Comparison of ENCODE assay signal across 1 cellular context in the genomic region with DNA sequence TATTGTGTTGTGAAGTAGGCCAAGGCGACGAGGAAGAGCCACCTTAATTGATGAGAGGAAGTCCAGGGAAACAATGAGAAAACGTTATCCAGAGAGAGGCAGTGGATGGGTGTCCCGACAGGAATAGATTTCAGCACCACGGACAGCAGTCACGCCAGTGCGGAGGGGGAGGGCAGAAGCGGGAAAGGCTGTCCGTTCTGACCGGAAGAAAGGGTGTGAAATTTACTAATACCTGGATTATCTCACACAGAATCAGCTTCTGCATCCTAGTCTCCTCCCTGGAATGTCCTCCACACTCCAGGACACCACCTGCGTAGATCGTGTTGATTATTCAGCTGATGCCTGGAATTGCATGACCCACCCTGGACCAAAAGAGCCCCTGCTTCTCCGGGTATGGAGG.
TF ChIP-seq lines count a peak whose summit lies in the region.

No MANE protein-coding gene starts in this region.

TF ChIP-seq in K562, 482 proteins besides CTCF, POLR2A, EP300 and RAD21 (continues in another document):
- TF ChIP-seq, protein P1, sequence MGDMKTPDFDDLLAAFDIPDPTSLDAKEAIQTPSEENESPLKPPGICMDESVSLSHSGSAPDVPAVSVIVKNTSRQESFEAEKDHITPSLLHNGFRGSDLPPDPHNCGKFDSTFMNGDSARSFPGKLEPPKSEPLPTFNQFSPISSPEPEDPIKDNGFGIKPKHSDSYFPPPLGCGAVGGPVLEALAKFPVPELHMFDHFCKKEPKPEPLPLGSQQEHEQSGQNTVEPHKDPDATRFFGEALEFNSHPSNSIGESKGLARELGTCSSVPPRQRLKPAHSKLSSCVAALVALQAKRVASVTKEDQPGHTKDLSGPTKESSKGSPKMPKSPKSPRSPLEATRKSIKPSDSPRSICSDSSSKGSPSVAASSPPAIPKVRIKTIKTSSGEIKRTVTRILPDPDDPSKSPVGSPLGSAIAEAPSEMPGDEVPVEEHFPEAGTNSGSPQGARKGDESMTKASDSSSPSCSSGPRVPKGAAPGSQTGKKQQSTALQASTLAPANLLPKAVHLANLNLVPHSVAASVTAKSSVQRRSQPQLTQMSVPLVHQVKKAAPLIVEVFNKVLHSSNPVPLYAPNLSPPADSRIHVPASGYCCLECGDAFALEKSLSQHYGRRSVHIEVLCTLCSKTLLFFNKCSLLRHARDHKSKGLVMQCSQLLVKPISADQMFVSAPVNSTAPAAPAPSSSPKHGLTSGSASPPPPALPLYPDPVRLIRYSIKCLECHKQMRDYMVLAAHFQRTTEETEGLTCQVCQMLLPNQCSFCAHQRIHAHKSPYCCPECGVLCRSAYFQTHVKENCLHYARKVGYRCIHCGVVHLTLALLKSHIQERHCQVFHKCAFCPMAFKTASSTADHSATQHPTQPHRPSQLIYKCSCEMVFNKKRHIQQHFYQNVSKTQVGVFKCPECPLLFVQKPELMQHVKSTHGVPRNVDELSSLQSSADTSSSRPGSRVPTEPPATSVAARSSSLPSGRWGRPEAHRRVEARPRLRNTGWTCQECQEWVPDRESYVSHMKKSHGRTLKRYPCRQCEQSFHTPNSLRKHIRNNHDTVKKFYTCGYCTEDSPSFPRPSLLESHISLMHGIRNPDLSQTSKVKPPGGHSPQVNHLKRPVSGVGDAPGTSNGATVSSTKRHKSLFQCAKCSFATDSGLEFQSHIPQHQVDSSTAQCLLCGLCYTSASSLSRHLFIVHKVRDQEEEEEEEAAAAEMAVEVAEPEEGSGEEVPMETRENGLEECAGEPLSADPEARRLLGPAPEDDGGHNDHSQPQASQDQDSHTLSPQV (IDR thresholded peaks at IDR 0.05), result no peak
- TF ChIP-seq CXXC5 (CRISPR knock-in tag; IDR thresholded peaks at IDR 0.05) (peak; percentile 75), CREM (IDR thresholded peaks at IDR 0.05; ENCODE audit: low read depth) (peak; percentile 68), COPS2 (conservative IDR thresholded peaks at IDR 0.05) (no peak), TEAD1 (CRISPR knock-in tag; IDR thresholded peaks at IDR 0.05) (peak in 1 of 2 experiments; percentile 74; a peak in 1 of 4 replicates), SMARCC2 (IDR thresholded peaks at IDR 0.05; ENCODE audit: low read depth) (no peak), JUN (IDR thresholded peaks at IDR 0.05; ENCODE audit: borderline replicate concordance, low read depth, low read length) (no peak), JUN (CRISPR knock-in tag; IDR thresholded peaks at IDR 0.05; ENCODE audit: borderline replicate concordance) (0 out of 2 replicates have a peak, but pooled peaks have one; percentile 67), ZNF12 (CRISPR knock-in tag; IDR thresholded peaks at IDR 0.05) (no peak), CREBBP (IDR thresholded peaks at IDR 0.05; ENCODE audit: low read depth, low read length) (no peak), ZNF263 (CRISPR knock-in tag; IDR thresholded peaks at IDR 0.05; ENCODE audit: borderline replicate concordance) (0 out of 2 replicates have a peak, but pooled peaks have one; percentile 29), ZNF232 (CRISPR knock-in tag; IDR thresholded peaks at IDR 0.05) (peak; percentile 65; the same call in 1 of the 2 replicates), NCOA1 (IDR thresholded peaks at IDR 0.05; ENCODE audit: low read depth) (0 out of 2 replicates have a peak, but pooled peaks have one; percentile 48), DIDO1 (tag; IDR thresholded peaks at IDR 0.05; ENCODE audit: low read depth) (no peak), PHB (CRISPR knock-in tag; IDR thresholded peaks at IDR 0.05) (no peak)
- TF ChIP-seq, protein P2, sequence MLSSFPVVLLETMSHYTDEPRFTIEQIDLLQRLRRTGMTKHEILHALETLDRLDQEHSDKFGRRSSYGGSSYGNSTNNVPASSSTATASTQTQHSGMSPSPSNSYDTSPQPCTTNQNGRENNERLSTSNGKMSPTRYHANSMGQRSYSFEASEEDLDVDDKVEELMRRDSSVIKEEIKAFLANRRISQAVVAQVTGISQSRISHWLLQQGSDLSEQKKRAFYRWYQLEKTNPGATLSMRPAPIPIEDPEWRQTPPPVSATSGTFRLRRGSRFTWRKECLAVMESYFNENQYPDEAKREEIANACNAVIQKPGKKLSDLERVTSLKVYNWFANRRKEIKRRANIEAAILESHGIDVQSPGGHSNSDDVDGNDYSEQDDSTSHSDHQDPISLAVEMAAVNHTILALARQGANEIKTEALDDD (IDR thresholded peaks at IDR 0.05), result no peak
- TF ChIP-seq, protein P3, sequence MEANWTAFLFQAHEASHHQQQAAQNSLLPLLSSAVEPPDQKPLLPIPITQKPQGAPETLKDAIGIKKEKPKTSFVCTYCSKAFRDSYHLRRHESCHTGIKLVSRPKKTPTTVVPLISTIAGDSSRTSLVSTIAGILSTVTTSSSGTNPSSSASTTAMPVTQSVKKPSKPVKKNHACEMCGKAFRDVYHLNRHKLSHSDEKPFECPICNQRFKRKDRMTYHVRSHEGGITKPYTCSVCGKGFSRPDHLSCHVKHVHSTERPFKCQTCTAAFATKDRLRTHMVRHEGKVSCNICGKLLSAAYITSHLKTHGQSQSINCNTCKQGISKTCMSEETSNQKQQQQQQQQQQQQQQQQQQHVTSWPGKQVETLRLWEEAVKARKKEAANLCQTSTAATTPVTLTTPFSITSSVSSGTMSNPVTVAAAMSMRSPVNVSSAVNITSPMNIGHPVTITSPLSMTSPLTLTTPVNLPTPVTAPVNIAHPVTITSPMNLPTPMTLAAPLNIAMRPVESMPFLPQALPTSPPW (CRISPR knock-in tag; IDR thresholded peaks at IDR 0.05), result peak; percentile 68
- TF ChIP-seq, protein P4, sequence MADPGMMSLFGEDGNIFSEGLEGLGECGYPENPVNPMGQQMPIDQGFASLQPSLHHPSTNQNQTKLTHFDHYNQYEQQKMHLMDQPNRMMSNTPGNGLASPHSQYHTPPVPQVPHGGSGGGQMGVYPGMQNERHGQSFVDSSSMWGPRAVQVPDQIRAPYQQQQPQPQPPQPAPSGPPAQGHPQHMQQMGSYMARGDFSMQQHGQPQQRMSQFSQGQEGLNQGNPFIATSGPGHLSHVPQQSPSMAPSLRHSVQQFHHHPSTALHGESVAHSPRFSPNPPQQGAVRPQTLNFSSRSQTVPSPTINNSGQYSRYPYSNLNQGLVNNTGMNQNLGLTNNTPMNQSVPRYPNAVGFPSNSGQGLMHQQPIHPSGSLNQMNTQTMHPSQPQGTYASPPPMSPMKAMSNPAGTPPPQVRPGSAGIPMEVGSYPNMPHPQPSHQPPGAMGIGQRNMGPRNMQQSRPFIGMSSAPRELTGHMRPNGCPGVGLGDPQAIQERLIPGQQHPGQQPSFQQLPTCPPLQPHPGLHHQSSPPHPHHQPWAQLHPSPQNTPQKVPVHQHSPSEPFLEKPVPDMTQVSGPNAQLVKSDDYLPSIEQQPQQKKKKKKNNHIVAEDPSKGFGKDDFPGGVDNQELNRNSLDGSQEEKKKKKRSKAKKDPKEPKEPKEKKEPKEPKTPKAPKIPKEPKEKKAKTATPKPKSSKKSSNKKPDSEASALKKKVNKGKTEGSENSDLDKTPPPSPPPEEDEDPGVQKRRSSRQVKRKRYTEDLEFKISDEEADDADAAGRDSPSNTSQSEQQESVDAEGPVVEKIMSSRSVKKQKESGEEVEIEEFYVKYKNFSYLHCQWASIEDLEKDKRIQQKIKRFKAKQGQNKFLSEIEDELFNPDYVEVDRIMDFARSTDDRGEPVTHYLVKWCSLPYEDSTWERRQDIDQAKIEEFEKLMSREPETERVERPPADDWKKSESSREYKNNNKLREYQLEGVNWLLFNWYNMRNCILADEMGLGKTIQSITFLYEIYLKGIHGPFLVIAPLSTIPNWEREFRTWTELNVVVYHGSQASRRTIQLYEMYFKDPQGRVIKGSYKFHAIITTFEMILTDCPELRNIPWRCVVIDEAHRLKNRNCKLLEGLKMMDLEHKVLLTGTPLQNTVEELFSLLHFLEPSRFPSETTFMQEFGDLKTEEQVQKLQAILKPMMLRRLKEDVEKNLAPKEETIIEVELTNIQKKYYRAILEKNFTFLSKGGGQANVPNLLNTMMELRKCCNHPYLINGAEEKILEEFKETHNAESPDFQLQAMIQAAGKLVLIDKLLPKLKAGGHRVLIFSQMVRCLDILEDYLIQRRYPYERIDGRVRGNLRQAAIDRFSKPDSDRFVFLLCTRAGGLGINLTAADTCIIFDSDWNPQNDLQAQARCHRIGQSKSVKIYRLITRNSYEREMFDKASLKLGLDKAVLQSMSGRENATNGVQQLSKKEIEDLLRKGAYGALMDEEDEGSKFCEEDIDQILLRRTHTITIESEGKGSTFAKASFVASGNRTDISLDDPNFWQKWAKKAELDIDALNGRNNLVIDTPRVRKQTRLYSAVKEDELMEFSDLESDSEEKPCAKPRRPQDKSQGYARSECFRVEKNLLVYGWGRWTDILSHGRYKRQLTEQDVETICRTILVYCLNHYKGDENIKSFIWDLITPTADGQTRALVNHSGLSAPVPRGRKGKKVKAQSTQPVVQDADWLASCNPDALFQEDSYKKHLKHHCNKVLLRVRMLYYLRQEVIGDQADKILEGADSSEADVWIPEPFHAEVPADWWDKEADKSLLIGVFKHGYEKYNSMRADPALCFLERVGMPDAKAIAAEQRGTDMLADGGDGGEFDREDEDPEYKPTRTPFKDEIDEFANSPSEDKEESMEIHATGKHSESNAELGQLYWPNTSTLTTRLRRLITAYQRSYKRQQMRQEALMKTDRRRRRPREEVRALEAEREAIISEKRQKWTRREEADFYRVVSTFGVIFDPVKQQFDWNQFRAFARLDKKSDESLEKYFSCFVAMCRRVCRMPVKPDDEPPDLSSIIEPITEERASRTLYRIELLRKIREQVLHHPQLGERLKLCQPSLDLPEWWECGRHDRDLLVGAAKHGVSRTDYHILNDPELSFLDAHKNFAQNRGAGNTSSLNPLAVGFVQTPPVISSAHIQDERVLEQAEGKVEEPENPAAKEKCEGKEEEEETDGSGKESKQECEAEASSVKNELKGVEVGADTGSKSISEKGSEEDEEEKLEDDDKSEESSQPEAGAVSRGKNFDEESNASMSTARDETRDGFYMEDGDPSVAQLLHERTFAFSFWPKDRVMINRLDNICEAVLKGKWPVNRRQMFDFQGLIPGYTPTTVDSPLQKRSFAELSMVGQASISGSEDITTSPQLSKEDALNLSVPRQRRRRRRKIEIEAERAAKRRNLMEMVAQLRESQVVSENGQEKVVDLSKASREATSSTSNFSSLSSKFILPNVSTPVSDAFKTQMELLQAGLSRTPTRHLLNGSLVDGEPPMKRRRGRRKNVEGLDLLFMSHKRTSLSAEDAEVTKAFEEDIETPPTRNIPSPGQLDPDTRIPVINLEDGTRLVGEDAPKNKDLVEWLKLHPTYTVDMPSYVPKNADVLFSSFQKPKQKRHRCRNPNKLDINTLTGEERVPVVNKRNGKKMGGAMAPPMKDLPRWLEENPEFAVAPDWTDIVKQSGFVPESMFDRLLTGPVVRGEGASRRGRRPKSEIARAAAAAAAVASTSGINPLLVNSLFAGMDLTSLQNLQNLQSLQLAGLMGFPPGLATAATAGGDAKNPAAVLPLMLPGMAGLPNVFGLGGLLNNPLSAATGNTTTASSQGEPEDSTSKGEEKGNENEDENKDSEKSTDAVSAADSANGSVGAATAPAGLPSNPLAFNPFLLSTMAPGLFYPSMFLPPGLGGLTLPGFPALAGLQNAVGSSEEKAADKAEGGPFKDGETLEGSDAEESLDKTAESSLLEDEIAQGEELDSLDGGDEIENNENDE (IDR thresholded peaks at IDR 0.05; ENCODE audit: low read depth, low read length), result no peak
- TF ChIP-seq, protein P5, sequence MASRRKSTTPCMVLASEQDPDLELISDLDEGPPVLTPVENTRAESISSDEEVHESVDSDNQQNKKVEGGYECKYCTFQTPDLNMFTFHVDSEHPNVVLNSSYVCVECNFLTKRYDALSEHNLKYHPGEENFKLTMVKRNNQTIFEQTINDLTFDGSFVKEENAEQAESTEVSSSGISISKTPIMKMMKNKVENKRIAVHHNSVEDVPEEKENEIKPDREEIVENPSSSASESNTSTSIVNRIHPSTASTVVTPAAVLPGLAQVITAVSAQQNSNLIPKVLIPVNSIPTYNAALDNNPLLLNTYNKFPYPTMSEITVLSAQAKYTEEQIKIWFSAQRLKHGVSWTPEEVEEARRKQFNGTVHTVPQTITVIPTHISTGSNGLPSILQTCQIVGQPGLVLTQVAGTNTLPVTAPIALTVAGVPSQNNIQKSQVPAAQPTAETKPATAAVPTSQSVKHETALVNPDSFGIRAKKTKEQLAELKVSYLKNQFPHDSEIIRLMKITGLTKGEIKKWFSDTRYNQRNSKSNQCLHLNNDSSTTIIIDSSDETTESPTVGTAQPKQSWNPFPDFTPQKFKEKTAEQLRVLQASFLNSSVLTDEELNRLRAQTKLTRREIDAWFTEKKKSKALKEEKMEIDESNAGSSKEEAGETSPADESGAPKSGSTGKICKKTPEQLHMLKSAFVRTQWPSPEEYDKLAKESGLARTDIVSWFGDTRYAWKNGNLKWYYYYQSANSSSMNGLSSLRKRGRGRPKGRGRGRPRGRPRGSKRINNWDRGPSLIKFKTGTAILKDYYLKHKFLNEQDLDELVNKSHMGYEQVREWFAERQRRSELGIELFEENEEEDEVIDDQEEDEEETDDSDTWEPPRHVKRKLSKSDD (conservative IDR thresholded peaks at IDR 0.05; ENCODE audit: low read length), result no peak
- TF ChIP-seq, protein P6, sequence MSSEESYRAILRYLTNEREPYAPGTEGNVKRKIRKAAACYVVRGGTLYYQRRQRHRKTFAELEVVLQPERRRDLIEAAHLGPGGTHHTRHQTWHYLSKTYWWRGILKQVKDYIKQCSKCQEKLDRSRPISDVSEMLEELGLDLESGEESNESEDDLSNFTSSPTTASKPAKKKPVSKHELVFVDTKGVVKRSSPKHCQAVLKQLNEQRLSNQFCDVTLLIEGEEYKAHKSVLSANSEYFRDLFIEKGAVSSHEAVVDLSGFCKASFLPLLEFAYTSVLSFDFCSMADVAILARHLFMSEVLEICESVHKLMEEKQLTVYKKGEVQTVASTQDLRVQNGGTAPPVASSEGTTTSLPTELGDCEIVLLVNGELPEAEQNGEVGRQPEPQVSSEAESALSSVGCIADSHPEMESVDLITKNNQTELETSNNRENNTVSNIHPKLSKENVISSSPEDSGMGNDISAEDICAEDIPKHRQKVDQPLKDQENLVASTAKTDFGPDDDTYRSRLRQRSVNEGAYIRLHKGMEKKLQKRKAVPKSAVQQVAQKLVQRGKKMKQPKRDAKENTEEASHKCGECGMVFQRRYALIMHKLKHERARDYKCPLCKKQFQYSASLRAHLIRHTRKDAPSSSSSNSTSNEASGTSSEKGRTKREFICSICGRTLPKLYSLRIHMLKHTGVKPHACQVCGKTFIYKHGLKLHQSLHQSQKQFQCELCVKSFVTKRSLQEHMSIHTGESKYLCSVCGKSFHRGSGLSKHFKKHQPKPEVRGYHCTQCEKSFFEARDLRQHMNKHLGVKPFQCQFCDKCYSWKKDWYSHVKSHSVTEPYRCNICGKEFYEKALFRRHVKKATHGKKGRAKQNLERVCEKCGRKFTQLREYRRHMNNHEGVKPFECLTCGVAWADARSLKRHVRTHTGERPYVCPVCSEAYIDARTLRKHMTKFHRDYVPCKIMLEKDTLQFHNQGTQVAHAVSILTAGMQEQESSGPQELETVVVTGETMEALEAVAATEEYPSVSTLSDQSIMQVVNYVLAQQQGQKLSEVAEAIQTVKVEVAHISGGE (CRISPR knock-in tag; IDR thresholded peaks at IDR 0.05), result 0 out of 6 replicates have a peak, but pooled peaks of 1 of the 3 experiments have one; percentile 34
- TF ChIP-seq, protein P7, sequence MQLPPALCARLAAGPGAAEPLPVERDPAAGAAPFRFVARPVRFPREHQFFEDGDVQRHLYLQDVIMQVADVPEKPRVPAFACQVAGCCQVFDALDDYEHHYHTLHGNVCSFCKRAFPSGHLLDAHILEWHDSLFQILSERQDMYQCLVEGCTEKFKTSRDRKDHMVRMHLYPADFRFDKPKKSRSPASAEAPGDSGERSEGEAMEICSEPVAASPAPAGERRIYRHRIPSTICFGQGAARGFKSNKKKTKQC (CRISPR knock-in tag; IDR thresholded peaks at IDR 0.05), result peak; percentile 96
- TF ChIP-seq, protein P8, sequence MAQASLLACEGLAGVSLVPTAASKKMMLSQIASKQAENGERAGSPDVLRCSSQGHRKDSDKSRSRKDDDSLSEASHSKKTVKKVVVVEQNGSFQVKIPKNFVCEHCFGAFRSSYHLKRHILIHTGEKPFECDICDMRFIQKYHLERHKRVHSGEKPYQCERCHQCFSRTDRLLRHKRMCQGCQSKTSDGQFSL (CRISPR knock-in tag; IDR thresholded peaks at IDR 0.05), result 0 out of 2 replicates have a peak, but pooled peaks have one; percentile 62
- TF ChIP-seq, protein P8 (tag; IDR thresholded peaks at IDR 0.05), result no peak
